In genomic region chr21:29164330-29164942, GRCh38 we compare ENCODE assay signal across 8 cellular contexts. TPM values are rescaled to one million over a fixed set of nuclear protein-coding genes. Genes with fewer than 3 reads are reported as not detected.
DNase-seq lines count a peak whose midpoint lies in the region; ATAC-seq, FAIRE-seq and TF ChIP-seq lines count a peak whose summit lies in the region.

No MANE protein-coding gene starts in this region.

- FAIRE-seq in pancreas (lab: Jason Lieb, UNC), result peak; percentile 57

- 20 to 28% methylated on average over 8 of the region's 8 CpGs for WGBS in pancreas, 2 donors

- H3K36me3 ChIP-seq in pancreas, result no peaks in the 10 kb centered on the region
- H3K36me3 ChIP-seq in CD4-positive, alpha-beta memory T cell (ENCODE audit: insufficient read depth, low read length), result no peaks in the 10 kb centered on the region
- no peaks in the 10 kb centered on the region for H3K36me3 ChIP-seq in CD8-positive, alpha-beta T cell (ENCODE audit: insufficient read depth, low read length)

- no peak overlapping the region for H3K4me3 Mint-ChIP-seq in CD4-positive, alpha-beta memory T cell
- no peak overlapping the region for H3K4me3 Mint-ChIP-seq in CD8-positive, alpha-beta T cell

- H3K27me3 Mint-ChIP-seq in CD4-positive, alpha-beta memory T cell, result no peaks in the 10 kb centered on the region
- H3K27me3 Mint-ChIP-seq in CD8-positive, alpha-beta T cell (ENCODE audit: low read depth), result no peaks in the 10 kb centered on the region

- no peak overlapping the region for H3K27ac Mint-ChIP-seq in CD4-positive, alpha-beta memory T cell
- no peak overlapping the region for H3K27ac Mint-ChIP-seq in CD8-positive, alpha-beta T cell

- H3K4me1 ChIP-seq in pancreas, result no peaks in the 10 kb centered on the region
- H3K4me1 ChIP-seq in CD4-positive, alpha-beta memory T cell (ENCODE audit: insufficient read depth, low read length), result no peaks in the 10 kb centered on the region
- H3K4me1 ChIP-seq in CD8-positive, alpha-beta T cell (ENCODE audit: insufficient read depth, low read length), result no peaks in the 10 kb centered on the region

- no peaks in the 10 kb centered on the region for H3K9me3 ChIP-seq in pancreas
- H3K9me3 ChIP-seq in CD4-positive, alpha-beta memory T cell (ENCODE audit: control insufficient read depth in 1 of 2, low read length in 2 of 2), result no peaks in the 10 kb centered on the region
- H3K9me3 ChIP-seq in CD8-positive, alpha-beta T cell (ENCODE audit: low read length), result no peaks in the 10 kb centered on the region

- peaks cover 4 to 12% of the 10 kb centered on the region in 2 donors for H3K36me3 Mint-ChIP-seq in CD4-positive, alpha-beta memory T cell
- H3K36me3 Mint-ChIP-seq in CD8-positive, alpha-beta T cell, result peaks cover 10% of the 10 kb centered on the region

- intact Hi-C loops in pancreas (cut with DNase I), result loop anchor here in 2 of 3 donors (5.0 to 10.0 kb wide), 2 partner anchors 188 to 210 kb away; no protein-coding TSS in a partner anchor
- intact Hi-C loops in CD4-positive, alpha-beta memory T cell (cut with micrococcal nuclease), result loop anchor here (1.0 kb wide), 2 partner anchors 184 to 208 kb away; no protein-coding TSS in a partner anchor
- intact Hi-C loops in CD8-positive, alpha-beta T cell (cut with DNase I, micrococcal nuclease), result loop anchor here in 1 of 2 experiments (1.0 to 2.0 kb wide), 2 partner anchors 184 to 208 kb away; no protein-coding TSS in a partner anchor

- TF ChIP-seq CTCF in pancreas (IDR thresholded peaks at IDR 0.05), result peak; percentile 10 to 61 (median 54)
- TF ChIP-seq CTCF in CD8-positive, alpha-beta T cell (IDR thresholded peaks at IDR 0.05), result no peak

- DNase-seq in Caki2 (ENCODE audit: low read depth) (peak; percentile 65), HT1080 (ENCODE audit: low read depth) (peak; percentile 74), RPMI8226 (peak; percentile 66), fibroblast of gingiva (ENCODE audit: low read depth) (peak; percentile 75), pancreas (no peak)
- DNase-seq in activated naive CD4-positive, alpha-beta T cell treated with anti-CD3 and anti-CD28 coated beads, Interleukin-2, amount 50 U/mL, for 16 hours, result no peak
- DNase-seq in CD4-positive, alpha-beta memory T cell, result no peak
- no peak for DNase-seq in CD8-positive, alpha-beta T cell

- in situ Hi-C loops in Caki2 (cut with HindIII; ENCODE audit: low pct_unique_long_range_greater_than_20kb, low sequenced_read_pairs), result no loop called here

- peaks cover 0 to 2% (median 0%) of the 10 kb centered on the region in 4 donors for H3K4me1 Mint-ChIP-seq in CD4-positive, alpha-beta memory T cell
- no peaks in the 10 kb centered on the region for H3K4me1 Mint-ChIP-seq in CD8-positive, alpha-beta T cell (ENCODE audit: low read depth)

- peak; percentile 77 to 92 (median 88) for ATAC-seq in pancreas
- ATAC-seq in CD8-positive, alpha-beta T cell, result no peak

- peak overlapping the region in 1 of 4 donors; percentile 19 for H3K27ac ChIP-seq in pancreas
- no peak overlapping the region for H3K27ac ChIP-seq in CD4-positive, alpha-beta memory T cell (ENCODE audit: low read depth, low read length)
- no peak overlapping the region for H3K27ac ChIP-seq in CD8-positive, alpha-beta T cell (ENCODE audit: low read depth, low read length)

- no peaks in the 10 kb centered on the region for H3K27me3 ChIP-seq in pancreas
- no peaks in the 10 kb centered on the region for H3K27me3 ChIP-seq in CD4-positive, alpha-beta memory T cell (ENCODE audit: insufficient read depth, low read length)
- no peaks in the 10 kb centered on the region for H3K27me3 ChIP-seq in CD8-positive, alpha-beta T cell (ENCODE audit: insufficient read depth, low read length)

- H3K4me3 ChIP-seq in pancreas, result no peak overlapping the region
- H3K4me3 ChIP-seq in CD4-positive, alpha-beta memory T cell (ENCODE audit: low read length in 2 of 2), result no peak overlapping the region
- no peak overlapping the region for H3K4me3 ChIP-seq in CD8-positive, alpha-beta T cell (ENCODE audit: low read depth, low read length)

- POLR2A ChIA-PET in CD4-positive, alpha-beta memory T cell (lab: Charles Lee; ENCODE audit: partially characterized antibody), result no interaction called here
- POLR2A ChIA-PET in CD8-positive, alpha-beta T cell (lab: Charles Lee), result no interaction called here

- CTCF ChIA-PET in CD4-positive, alpha-beta memory T cell (lab: Charles Lee; ENCODE audit: partially characterized antibody), result interaction anchor here (0.5 to 2.3 kb wide), 6 partner anchors 9 to 212 kb away, joined by 3 to 13 read pairs (median 4); no protein-coding TSS in a partner anchor
- CTCF ChIA-PET in CD8-positive, alpha-beta T cell (lab: Charles Lee), result interaction anchor here (0.8 to 1.1 kb wide), 2 partner anchors 8 to 157 kb away, joined by 3 to 4 read pairs; no protein-coding TSS in a partner anchor

- H3K9me3 Mint-ChIP-seq in CD4-positive, alpha-beta memory T cell, result no peaks in the 10 kb centered on the region
- H3K9me3 Mint-ChIP-seq in CD8-positive, alpha-beta T cell, result no peaks in the 10 kb centered on the region

RNA-seq across cellular contexts. Expression of gene MAP3K7CL, which starts 34.0 kb away (rescaled TPM):
- 2.0 and 18.1 TPM in 2 replicates for total RNA-seq in Caki2 (2014; rRNA removed; shearing (Covaris generic); ENCODE audit: low replicate concordance)
- 3.5 and 5.6 TPM in 2 replicates for total RNA-seq in HT1080 (2014; rRNA removed; shearing (Covaris generic))
- 12.4 and 14.0 TPM in 2 replicates for polyA plus RNA-seq in HT1080 (2015; cell fraction: cytosol; rRNA removed)
- polyA plus RNA-seq in HT1080 (2015; cell fraction: nucleus; rRNA removed), result 4.1 and 5.4 TPM in 2 replicates
- 1 to 10 TPM; 2.0 to 4.3 (median 2.8) TPM for total RNA-seq in pancreas
- polyA plus RNA-seq in pancreas, result 1 to 10 TPM; 4.0 to 7.3 TPM
- total RNA-seq in CD4-positive, alpha-beta memory T cell, result 10 to 100 TPM; 10.1 to 10.3 TPM
- 1 to 10 TPM; 2.8 to 4.7 TPM for polyA plus RNA-seq in CD4-positive, alpha-beta memory T cell
- total RNA-seq in CD8-positive, alpha-beta T cell, result 1 to 10 TPM; 2.3 to 2.9 TPM

Comparison
In these comparisons a context has a peak if more than half of its experiments do, and no peak if none do; other contexts are left out.
1. DNase-seq: peak in Caki2 (single experiment), HT1080 (single experiment), RPMI8226 (single experiment) and fibroblast of gingiva (single experiment); none in pancreas (0 of 6), activated naive CD4-positive, alpha-beta T cell treated with anti-CD3 and anti-CD28 coated beads, Interleukin-2, amount 50 U/mL, for 16 hours (single experiment), CD4-positive, alpha-beta memory T cell (0 of 5) and CD8-positive, alpha-beta T cell (0 of 7).